In genomic region chr21:15066231-15066577, GRCh38 we compare ENCODE assay signal across 8 cellular contexts. TPM values are rescaled to one million over a fixed set of nuclear protein-coding genes. Genes with fewer than 3 reads are reported as not detected.
DNase-seq lines count a peak whose midpoint lies in the region; ATAC-seq and TF ChIP-seq lines count a peak whose summit lies in the region.

No MANE protein-coding gene starts in this region.

- peak overlapping the region; percentile 82 to 93 (median 83) for H3K4me3 ChIP-seq in breast epithelium

- no peaks in the 10 kb centered on the region for H3K27me3 Mint-ChIP-seq in stimulated activated naive CD8-positive, alpha-beta T cell treated with anti-CD3 and anti-CD28 coated beads, Interleukin-15, Interleukin-2, amounts not matched to agents 100 ng/mL and 50 ng/mL, for 24 hours
- H3K27me3 Mint-ChIP-seq in mesothelial cell of epicardium (ENCODE audit: low read depth): no peaks in the 10 kb centered on the region

- TF ChIP-seq CTCF in breast epithelium (IDR thresholded peaks at IDR 0.05) (no peak), mesothelial cell of epicardium (IDR thresholded peaks at IDR 0.05; ENCODE audit: unreplicated experiment) (no peak)

- no peak for DNase-seq in stimulated activated naive CD8-positive, alpha-beta T cell treated with anti-CD3 and anti-CD28 coated beads, Interleukin-15, Interleukin-2, amounts not matched to agents 100 U/mL and 50 U/mL, for 24 hours
- DNase-seq in breast epithelium (ENCODE audit: low spot score in 2 of 2) (no peak), mesothelial cell of epicardium (ENCODE audit: low spot score in 2 of 2, unreplicated experiment in 2 of 2) (no peak), DMS 273 (lab: John Stamatoyannopoulos, UW; ENCODE audit: unreplicated experiment) (no peak), KG1 (lab: John Stamatoyannopoulos, UW) (no peak)

- no peaks in the 10 kb centered on the region for H3K9me3 Mint-ChIP-seq in stimulated activated naive CD8-positive, alpha-beta T cell treated with anti-CD3 and anti-CD28 coated beads, Interleukin-15, Interleukin-2, amounts not matched to agents 100 ng/mL and 50 ng/mL, for 24 hours
- no peaks in the 10 kb centered on the region for H3K9me3 Mint-ChIP-seq in mesothelial cell of epicardium

- no peaks in the 10 kb centered on the region for H3K9me3 ChIP-seq in breast epithelium

- H3K4me1 Mint-ChIP-seq in stimulated activated naive CD8-positive, alpha-beta T cell treated with anti-CD3 and anti-CD28 coated beads, Interleukin-15, Interleukin-2, amounts not matched to agents 100 ng/mL and 50 ng/mL, for 24 hours (ENCODE audit: low read depth): peaks cover 35% of the 10 kb centered on the region
- peaks cover 29% of the 10 kb centered on the region for H3K4me1 Mint-ChIP-seq in mesothelial cell of epicardium

- H3K36me3 ChIP-seq in breast epithelium: no peaks in the 10 kb centered on the region

- no peaks in the 10 kb centered on the region for H3K27me3 ChIP-seq in breast epithelium

- H3K27ac Mint-ChIP-seq in stimulated activated naive CD8-positive, alpha-beta T cell treated with anti-CD3 and anti-CD28 coated beads, Interleukin-15, Interleukin-2, amounts not matched to agents 100 ng/mL and 50 ng/mL, for 24 hours: peak overlapping the region; percentile 93
- peak overlapping the region; percentile 96 for H3K27ac Mint-ChIP-seq in mesothelial cell of epicardium

- peak overlapping the region; percentile 97 to 99 for H3K27ac ChIP-seq in breast epithelium

- ATAC-seq in stimulated activated naive CD8-positive, alpha-beta T cell treated with anti-CD3 and anti-CD28 coated beads, Interleukin-15, Interleukin-2, amounts not matched to agents 100 U/mL and 50 U/mL, for 24 hours: no peak
- no peak for ATAC-seq in HG03439 (IDR thresholded peaks at IDR 0.05; ENCODE audit: unreplicated experiment)
- no peak for ATAC-seq in GM21360 (IDR thresholded peaks at IDR 0.05; ENCODE audit: unreplicated experiment)

- peak overlapping the region; percentile 91 for H3K4me3 Mint-ChIP-seq in stimulated activated naive CD8-positive, alpha-beta T cell treated with anti-CD3 and anti-CD28 coated beads, Interleukin-15, Interleukin-2, amounts not matched to agents 100 ng/mL and 50 ng/mL, for 24 hours
- peak overlapping the region; percentile 90 for H3K4me3 Mint-ChIP-seq in mesothelial cell of epicardium

- H3K4me1 ChIP-seq in breast epithelium: no peaks in the 10 kb centered on the region

- no peak for TF ChIP-seq POLR2A in breast epithelium (IDR thresholded peaks at IDR 0.05)

- peaks cover 4% of the 10 kb centered on the region for H3K36me3 Mint-ChIP-seq in stimulated activated naive CD8-positive, alpha-beta T cell treated with anti-CD3 and anti-CD28 coated beads, Interleukin-15, Interleukin-2, amounts not matched to agents 100 ng/mL and 50 ng/mL, for 24 hours (ENCODE audit: low read depth)
- H3K36me3 Mint-ChIP-seq in mesothelial cell of epicardium: no peaks in the 10 kb centered on the region

- intact Hi-C loops in breast epithelium (cut with DNase I; ENCODE audit: low total_unique reads): no loop called here

RNA-seq across cellular contexts. Expression of gene NRIP1, which starts 1.4 kb away (rescaled TPM):
- total RNA-seq in breast epithelium: 100 to 1,000 TPM in 2 of 3 donors, 10 to 100 TPM in 1; 82.0 to 121 (median 105) TPM
- 86.4 to 104 TPM (median 92.8 TPM) in 3 replicates for total RNA-seq in mesothelial cell of epicardium
